ENCODE assay signal across 21 cellular contexts in the genomic region with DNA sequence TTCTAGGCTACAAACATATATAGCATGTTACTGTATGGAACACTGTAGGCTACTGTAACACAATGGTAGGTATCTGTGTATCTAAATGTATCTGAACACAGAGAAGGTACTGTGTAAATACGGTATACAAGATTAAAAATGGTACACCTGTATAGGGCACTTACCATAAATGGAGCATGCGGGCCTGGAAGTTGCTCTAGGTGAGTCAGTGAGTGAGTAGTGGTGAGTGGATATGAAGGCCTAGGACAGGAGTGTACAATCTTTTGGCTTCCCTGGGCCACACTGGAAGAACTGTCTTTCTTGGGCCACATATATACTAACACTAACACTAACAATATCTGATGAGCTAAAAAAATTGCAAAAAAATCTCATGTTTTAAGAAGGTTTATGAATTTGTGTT. TPM values are rescaled to one million over a fixed set of nuclear protein-coding genes. Genes with fewer than 3 reads are reported as not detected.
DNase-seq lines count a peak whose midpoint lies in the region; FAIRE-seq and TF ChIP-seq lines count a peak whose summit lies in the region.
"Had no signal": no experiment of that assay in that cellular context is flagged by ENCODE, and none has a peak within 500 bp of the region (broad histone marks: within the 10 kb centered on the region; RNA-seq: fewer than 3 reads in every experiment).

No MANE protein-coding gene starts in this region.

- no peak overlapping the region for H3K4me2 ChIP-seq in keratinocyte (ENCODE audit: control insufficient read depth, extremely low read depth, insufficient read depth, low read depth, low read length)
- H3K4me2 ChIP-seq: KMS-11 had no signal

- H3K27me3 ChIP-seq in bronchial epithelial cell (ENCODE audit: control insufficient read depth, insufficient read depth, low read length) (no peaks in the 10 kb centered on the region), keratinocyte (ENCODE audit: control insufficient read depth, extremely low read depth, insufficient read depth, low read length) (no peaks in the 10 kb centered on the region)
- H3K27me3 ChIP-seq: Peyer's patch had no signal

- H2AFZ ChIP-seq in keratinocyte (ENCODE audit: control insufficient read depth, low read length): no peak overlapping the region

- dilution Hi-C loops in keratinocyte (cut with MboI; ENCODE audit: extremely low pct_ligation_motif_present, low sequenced_read_pairs): loop anchor here (25.0 kb wide), 1 partner anchor 218 kb away; no protein-coding TSS in a partner anchor

- no peak overlapping the region for H3K9ac ChIP-seq in keratinocyte (ENCODE audit: control insufficient read depth, extremely low read depth, insufficient read depth, low read length)
- H3K9ac ChIP-seq: KMS-11 had no signal

- peaks cover 2% of the 10 kb centered on the region for H3K79me2 ChIP-seq in keratinocyte (ENCODE audit: control insufficient read depth, insufficient read depth, low read length)

- H3K9me3 ChIP-seq in keratinocyte (ENCODE audit: control insufficient read depth, low read depth, low read length): no peaks in the 10 kb centered on the region
- H3K9me3 ChIP-seq: Peyer's patch had no signal

- H3K4me1 ChIP-seq in keratinocyte (ENCODE audit: control insufficient read depth, extremely low read depth, insufficient read depth, low read length): peaks cover 45% of the 10 kb centered on the region
- H3K4me1 ChIP-seq: Peyer's patch had no signal

- FAIRE-seq in HTR-8/SVneo (lab: Jason Lieb, UNC): peak; percentile 9
- FAIRE-seq in bronchial epithelial cell (lab: Jason Lieb, UNC): no peak
- peak; percentile 59 for FAIRE-seq in keratinocyte (lab: Jason Lieb, UNC)
- FAIRE-seq: GM19239, H54 had no signal

- H3K4me3 ChIP-seq in bronchial epithelial cell (ENCODE audit: low read depth, low read length): no peak overlapping the region
- H3K4me3 ChIP-seq in keratinocyte (ENCODE audit: control insufficient read depth in 2 of 3, extremely low read depth in 1 of 3, insufficient read depth in 2 of 3, low read depth in 1 of 3, low read length in 3 of 3): no peak overlapping the region
- H3K4me3 ChIP-seq: Peyer's patch had no signal

- DNase-seq in HTR-8/SVneo (ENCODE audit: insufficient read length, low spot score) (no peak), bronchial epithelial cell (ENCODE audit: low read depth) (peak; percentile 75), keratinocyte (ENCODE audit: low read depth, low spot score) (no peak), GM20000 (ENCODE audit: low spot score) (no peak), EL (no peak), NCI-H2171 (lab: John Stamatoyannopoulos, UW) (no peak)
- DNase-seq: CD4-positive, CD25-positive, alpha-beta regulatory T cell; IMR-90; NCI-H1105; NCI-H146; NCI-H2029; NCI-H226; NCI-H510A treated with DMSO at 0.1 percent for 48 hours; NCI-H748 treated with DMSO at 0.1 percent for 48 hours; NK-92 treated with Interleukin-12 subunit alpha and Interleukin-12 subunit beta, amount 100 ng/mL, for 24 hours; Peyer's patch had no signal

- H3K9me1 ChIP-seq in keratinocyte (ENCODE audit: control insufficient read depth, extremely low read depth, insufficient read depth, low read length): no peaks in the 10 kb centered on the region

- no peak for TF ChIP-seq CTCF in bronchial epithelial cell (IDR thresholded peaks at IDR 0.05; ENCODE audit: insufficient read depth, low read length, severe bottlenecking)
- TF ChIP-seq CTCF in keratinocyte (optimal IDR thresholded peaks at IDR 0.05 in 1 of 3, IDR thresholded peaks at IDR 0.05 in 1 of 3, conservative IDR thresholded peaks at IDR 0.05 in 1 of 3; ENCODE audit: extremely low read depth in 1 of 3, insufficient read depth in 2 of 3, low read length in 3 of 3): no peak
- TF ChIP-seq CTCF in GM20000 (IDR thresholded peaks at IDR 0.05; ENCODE audit: extremely low read depth, missing control alignments): no peak

- H4K20me1 ChIP-seq in keratinocyte (ENCODE audit: control insufficient read depth, extremely low read depth, insufficient read depth, low read length): no peaks in the 10 kb centered on the region

- H3K27ac ChIP-seq in keratinocyte (ENCODE audit: control insufficient read depth, insufficient read depth, low read length): peak overlapping the region; percentile 92
- H3K27ac ChIP-seq in temporal lobe (ENCODE audit: low read depth, low read length): peak overlapping the region; percentile 90
- H3K27ac ChIP-seq: KMS-11, Peyer's patch had no signal

- H3K36me3 ChIP-seq in bronchial epithelial cell (ENCODE audit: control insufficient read depth, insufficient read depth, low read length) (no peaks in the 10 kb centered on the region), keratinocyte (ENCODE audit: control insufficient read depth in 2 of 2, extremely low read depth in 1 of 2, insufficient read depth in 2 of 2, low read length in 2 of 2) (peaks cover 0 to 12% of the 10 kb centered on the region in 2 experiments)

RNA-seq across cellular contexts. Expression of gene RNF141, which starts 21.4 kb away (rescaled TPM):
- total RNA-seq in bronchial epithelial cell (71.9 and 103 TPM in 2 replicates), temporal lobe (64.7 TPM)
- polyA plus RNA-seq in keratinocyte: 27.8 to 59.1 TPM (median 45.2 TPM) in 3 replicates
- 56.1 TPM for polyA plus RNA-seq in keratinocyte (2011; ENCODE audit: low read depth)
- 26.5 and 45.6 TPM in 2 replicates for polyA plus RNA-seq in keratinocyte (2011; cell fraction: cytosol; rRNA removed)
- polyA plus RNA-seq in keratinocyte (2011; cell fraction: nucleus; rRNA removed): 13.4 and 21.0 TPM in 2 replicates
- 34.4 and 54.8 TPM in 2 replicates for polyA plus RNA-seq in keratinocyte (2012; ENCODE audit: low replicate concordance)
- 9.1 to 40.1 TPM (median 34.0 TPM) in 3 replicates for polyA minus RNA-seq in keratinocyte
- 28.4 TPM for polyA minus RNA-seq in keratinocyte (2011; cell fraction: cytosol; rRNA and poly(A)+ RNA removed)
- polyA minus RNA-seq in keratinocyte (2011; cell fraction: nucleus; rRNA and poly(A)+ RNA removed): 8.3 and 14.4 TPM in 2 replicates

RNA-seq across cellular contexts. Expression of gene LYVE1, which starts 48.8 kb away (rescaled TPM):
- total RNA-seq in bronchial epithelial cell (not detected in 2 replicates), temporal lobe (4.9 TPM)
- polyA plus RNA-seq in keratinocyte: not detected in 3 replicates
- not detected for polyA plus RNA-seq in keratinocyte (2011; ENCODE audit: low read depth)
- polyA plus RNA-seq in keratinocyte (2011; cell fraction: cytosol; rRNA removed): not detected in 2 replicates
- not detected in 2 replicates for polyA plus RNA-seq in keratinocyte (2011; cell fraction: nucleus; rRNA removed)
- polyA plus RNA-seq in keratinocyte (2012; ENCODE audit: low replicate concordance): not detected in 2 replicates
- not detected in 3 replicates for polyA minus RNA-seq in keratinocyte
- polyA minus RNA-seq in keratinocyte (2011; cell fraction: cytosol; rRNA and poly(A)+ RNA removed): not detected
- polyA minus RNA-seq in keratinocyte (2011; cell fraction: nucleus; rRNA and poly(A)+ RNA removed): not detected in 2 replicates
- total RNA-seq: CD4-positive, CD25-positive, alpha-beta regulatory T cell; IMR-90; SK-MEL-5 had no signal
- polyA plus RNA-seq: CD4-positive, CD25-positive, alpha-beta regulatory T cell; IMR-90 had no signal
